Comparison of ENCODE assay signal across 8 cellular contexts in the genomic region with DNA sequence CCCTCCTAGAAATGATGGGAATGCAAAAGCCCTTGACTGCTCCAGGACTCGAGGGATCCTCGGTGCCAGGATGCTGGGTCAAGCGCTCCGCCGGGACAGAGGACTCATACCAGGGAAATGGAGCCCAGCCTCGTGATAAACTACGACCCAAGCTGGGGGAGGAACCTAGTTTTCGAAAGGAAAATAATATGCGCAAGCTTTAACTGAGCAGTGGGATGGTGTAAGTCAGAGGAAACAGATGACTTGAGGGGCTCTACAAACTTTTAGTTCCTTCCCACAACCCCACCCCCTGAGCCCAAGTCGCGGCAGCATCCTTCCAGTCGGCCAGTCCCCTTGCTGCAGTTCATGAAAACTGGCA. TPM values are rescaled to one million over a fixed set of nuclear protein-coding genes. Genes with fewer than 3 reads are reported as not detected.
DNase-seq lines count a peak whose midpoint lies in the region; ATAC-seq and TF ChIP-seq lines count a peak whose summit lies in the region.

No MANE protein-coding gene starts in this region.

- in situ Hi-C loops in ACHN (cut with HindIII; ENCODE audit: low pct_ligation_motif_present, low pct_unique_long_range_greater_than_20kb, low sequenced_read_pairs) = no loop called here

- H3K27me3 ChIP-seq in A673 (replicated peaks; ENCODE audit: insufficient read depth, low read depth, low read length, poor library complexity) (no peaks in the 10 kb centered on the region), left lung (no peaks in the 10 kb centered on the region), thyroid gland (no peaks in the 10 kb centered on the region)

- H3K4me3 Mint-ChIP-seq in activated T-helper 2 cell treated with anti-CD3 and anti-CD28 coated beads, Interferon-gamma antibody, Interleukin-2, Interleukin-4, amounts not matched to agents 10 μg/mL and 5 μg/mL and 100 μg/mL, durations not matched to agents 14 hours and 24 hours and 36 hours (ENCODE audit: low read depth) = peak overlapping the region; percentile 96

- DNase-seq in A673 (ENCODE audit: low spot score) (no peak), left lung (no peak), thyroid gland (no peak), ACHN (no peak), NCI-H2081 (lab: John Stamatoyannopoulos, UW) (no peak)
- DNase-seq in activated T-helper 2 cell treated with anti-CD3 and anti-CD28 coated beads, Interferon-gamma antibody, Interleukin-2, Interleukin-4, amounts not matched to agents 10 μg/mL and 5 μg/mL and 100 μg/mL, durations not matched to agents 14 hours and 24 hours and 36 hours (ENCODE audit: low spot score) = no peak

- H3K27ac Mint-ChIP-seq in activated T-helper 2 cell treated with anti-CD3 and anti-CD28 coated beads, Interferon-gamma antibody, Interleukin-2, Interleukin-4, amounts not matched to agents 10 μg/mL and 5 μg/mL and 100 μg/mL, durations not matched to agents 14 hours and 24 hours and 36 hours = peak overlapping the region; percentile 98

- H3K27me3 Mint-ChIP-seq in activated T-helper 2 cell treated with anti-CD3 and anti-CD28 coated beads, Interferon-gamma antibody, Interleukin-2, Interleukin-4, amounts not matched to agents 10 μg/mL and 5 μg/mL and 100 μg/mL, durations not matched to agents 14 hours and 24 hours and 36 hours (ENCODE audit: low read depth) = no peaks in the 10 kb centered on the region

- H3K36me3 Mint-ChIP-seq in activated T-helper 2 cell treated with anti-CD3 and anti-CD28 coated beads, Interferon-gamma antibody, Interleukin-2, Interleukin-4, amounts not matched to agents 10 μg/mL and 5 μg/mL and 100 μg/mL, durations not matched to agents 14 hours and 24 hours and 36 hours (ENCODE audit: low read depth) = peaks cover 57% of the 10 kb centered on the region

- H3K4me1 ChIP-seq in A673 (ENCODE audit: insufficient read depth, low read length, poor library complexity, severe bottlenecking) (peaks cover 22% of the 10 kb centered on the region), left lung (peaks cover 5 to 45% of the 10 kb centered on the region in 2 donors), thyroid gland (peaks cover 13 to 17% of the 10 kb centered on the region in 2 donors)

- intact Hi-C loops in A673 (cut with micrococcal nuclease; ENCODE audit: unreplicated experiment) (loop anchor here (5.0 kb wide), 2 partner anchors 117 to 173 kb away; a partner anchor contains a TSS), left lung (cut with DNase I) (no loop called here), thyroid gland (cut with DNase I) (loop anchor here (10.0 kb wide), 1 partner anchor 120 kb away; a partner anchor contains a TSS)
- intact Hi-C loops in activated T-helper 2 cell treated with anti-CD3 and anti-CD28 coated beads, Interferon-gamma antibody, Interleukin-2, Interleukin-4, amounts not matched to agents 10 μg/mL and 5 μg/mL and 100 μg/mL, durations not matched to agents 14 hours and 24 hours and 36 hours (cut with micrococcal nuclease) = loop anchor here (1.0 to 2.0 kb wide), 6 partner anchors 30 to 156 kb away; a partner anchor contains a TSS

- BruUV-seq in A673 (replicated peaks; lab: Mats Ljungman, UMichigan) = TSS peak; percentile 59

- H3K27ac ChIP-seq in A673 (ENCODE audit: low read depth, low read length, poor library complexity, severe bottlenecking) = peak overlapping the region; percentile 96
- peak overlapping the region; percentile 90 to 92 for H3K27ac ChIP-seq in left lung
- peak overlapping the region; percentile 62 to 88 (median 78) for H3K27ac ChIP-seq in thyroid gland

- CTCF ChIA-PET in A673 (lab: Charles Lee) = no interaction called here

- peak; percentile 4 for ATAC-seq in GM18861 (IDR thresholded peaks at IDR 0.05; ENCODE audit: unreplicated experiment)
- peak; percentile 26 for ATAC-seq in HG03159 (IDR thresholded peaks at IDR 0.05; ENCODE audit: unreplicated experiment)
- ATAC-seq in left lung = no peak

- H3K4me3 ChIP-seq in A673 (ENCODE audit: low read depth, low read length, poor library complexity, severe bottlenecking) = peak overlapping the region; percentile 75
- peak overlapping the region; percentile 83 to 88 for H3K4me3 ChIP-seq in left lung
- H3K4me3 ChIP-seq in thyroid gland (replicated peaks in 1 of 3) = peak overlapping the region; percentile 12 to 60 (median 29)

- H3K4me1 Mint-ChIP-seq in activated T-helper 2 cell treated with anti-CD3 and anti-CD28 coated beads, Interferon-gamma antibody, Interleukin-2, Interleukin-4, amounts not matched to agents 10 μg/mL and 5 μg/mL and 100 μg/mL, durations not matched to agents 14 hours and 24 hours and 36 hours (ENCODE audit: low read depth) = peaks cover 23% of the 10 kb centered on the region

- 1 to 4% methylated on average over 12 of the region's 12 CpGs for WGBS in thyroid gland, 2 donors

- no peak for TF ChIP-seq CTCF in A673 (conservative IDR thresholded peaks at IDR 0.05; ENCODE audit: low read depth, low read length)
- TF ChIP-seq CTCF in left lung (IDR thresholded peaks at IDR 0.05) = no peak
- TF ChIP-seq CTCF in thyroid gland (IDR thresholded peaks at IDR 0.05) = no peak

- POLR2A ChIA-PET in A673 (lab: Charles Lee; ENCODE audit: low non-redundant PET) = interaction anchor here (0.7 to 0.9 kb wide), 2 partner anchors 313 to 314 kb away, joined by 5 to 8 read pairs; no protein-coding TSS in a partner anchor

- TF ChIP-seq POLR2A in thyroid gland (IDR thresholded peaks at IDR 0.05) = no peak

- no peaks in the 10 kb centered on the region for H3K9me3 Mint-ChIP-seq in activated T-helper 2 cell treated with anti-CD3 and anti-CD28 coated beads, Interferon-gamma antibody, Interleukin-2, Interleukin-4, amounts not matched to agents 10 μg/mL and 5 μg/mL and 100 μg/mL, durations not matched to agents 14 hours and 24 hours and 36 hours

- no peaks in the 10 kb centered on the region for H3K9me3 ChIP-seq in A673 (ENCODE audit: low read depth, low read length, poor library complexity, severe bottlenecking)
- no peaks in the 10 kb centered on the region for H3K9me3 ChIP-seq in left lung
- no peaks in the 10 kb centered on the region for H3K9me3 ChIP-seq in thyroid gland

- H3K36me3 ChIP-seq in A673 (ENCODE audit: insufficient read depth, low read length, poor library complexity, severe bottlenecking) = peaks cover 39% of the 10 kb centered on the region
- H3K36me3 ChIP-seq in left lung = peaks cover 0 to 42% of the 10 kb centered on the region in 2 donors
- peaks cover 0 to 22% of the 10 kb centered on the region in 2 donors for H3K36me3 ChIP-seq in thyroid gland

RNA-seq across cellular contexts. Expression of a gene that starts 0.7 kb away (rescaled TPM):
- total RNA-seq in A673 (2021) (193 and 196 TPM in 2 replicates), left lung (10 to 100 TPM; 46.7 to 61.1 TPM), thyroid gland (10 to 100 TPM; 58.4 to 87.0 (median 69.9) TPM)
- 161 and 168 TPM in 2 replicates for total RNA-seq in activated T-helper 2 cell treated with anti-CD3 and anti-CD28 coated beads, Interferon-gamma antibody, Interleukin-2, Interleukin-4, amounts not matched to agents 10 μg/mL and 5 μg/mL and 100 μg/mL, durations not matched to agents 14 hours and 24 hours and 36 hours

Comparison
In these comparisons a context has a peak if more than half of its experiments do, and no peak if none do; other contexts are left out.
1. H3K4me3 ChIP-seq: peak in every context shown above with its lines; median percentile 86 in left lung; 75 in A673; 29 in thyroid gland.
2. intact Hi-C loops: an anchor here in A673 (5.0 kb wide), activated T-helper 2 cell treated with anti-CD3 and anti-CD28 coated beads, Interferon-gamma antibody, Interleukin-2, Interleukin-4, amounts not matched to agents 10 μg/mL and 5 μg/mL and 100 μg/mL, durations not matched to agents 14 hours and 24 hours and 36 hours (1.0 to 2.0 kb wide) and thyroid gland (10.0 kb wide); none called in left lung.